ENCODE assay signal across 23 cellular contexts in the genomic region with DNA sequence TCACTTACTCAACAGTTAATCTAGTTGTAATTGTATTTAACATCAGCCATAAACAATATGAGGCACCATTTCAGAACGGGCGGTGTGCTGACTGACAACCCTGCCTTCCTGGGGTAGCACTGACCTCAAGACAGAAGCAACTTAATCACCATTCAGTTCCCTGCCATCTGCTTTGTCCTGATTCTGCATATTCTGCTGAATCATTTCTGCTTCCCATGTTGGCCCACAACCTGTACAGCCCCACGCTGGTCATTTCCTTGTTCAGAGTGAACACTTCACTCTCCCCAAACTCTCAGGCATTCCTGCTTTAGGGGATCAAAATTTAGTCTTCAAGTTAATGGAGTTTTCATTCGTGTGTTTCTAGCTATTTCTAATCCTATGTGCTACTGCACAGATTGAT.
DNase-seq lines count a peak whose midpoint lies in the region; ATAC-seq and TF ChIP-seq lines count a peak whose summit lies in the region.
"Had no signal": no experiment of that assay in that cellular context is flagged by ENCODE, and none has a peak within 500 bp of the region (broad histone marks: within the 10 kb centered on the region; RNA-seq: fewer than 3 reads in every experiment).

No MANE protein-coding gene starts in this region.

- 0 out of 2 replicates have a peak overlapping the region, but pooled peaks have one; percentile 5 for H2AFZ ChIP-seq in GM23248

- 0 out of 2 replicates have a peak, but pooled peaks cover 5% of the 10 kb centered on the region for H3F3A ChIP-seq in GM23248 (ENCODE audit: insufficient read depth)

- H4K20me1 ChIP-seq in GM23248 (ENCODE audit: insufficient read depth) = no peaks in the 10 kb centered on the region

- H3K36me3 ChIP-seq in GM23248 (ENCODE audit: low read depth) = no peaks in the 10 kb centered on the region
- H3K36me3 ChIP-seq: pancreas, upper lobe of left lung had no signal

- H3K27ac ChIP-seq in GM23248 = peak overlapping the region; percentile 32
- H3K27ac ChIP-seq: pancreas, upper lobe of left lung had no signal

- no peaks in the 10 kb centered on the region for H3K9me2 ChIP-seq in GM23248 (ENCODE audit: insufficient read depth)

- no peaks in the 10 kb centered on the region for H3K9me3 Mint-ChIP-seq in stimulated activated effector memory CD8-positive, alpha-beta T cell treated with anti-CD3 and anti-CD28 coated beads, Interleukin-12 subunit alpha, Interleukin-12 subunit beta, amount 100 ng/mL, for 72 hours
- H3K9me3 Mint-ChIP-seq: activated CD4-positive, alpha-beta T cell treated with anti-CD3 and anti-CD28 coated beads, Interleukin-2, amount 10 ng/mL, durations not matched to agents 24 days and 14 days; activated T-cell treated with anti-CD3 and anti-CD28 coated beads, Interleukin-2, amount 50 U/mL, for 4 hours; HFFc6; neural crest cell had no signal

- TF ChIP-seq CTCF in fibroblast of mammary gland (conservative IDR thresholded peaks at IDR 0.05; ENCODE audit: control insufficient read depth, insufficient read depth, low read depth, low read length) = no peak

- peak; percentile 23 for DNase-seq in GM23248
- DNase-seq in UCSD-AML1 (lab: John Stamatoyannopoulos, UW; ENCODE audit: unreplicated experiment) = peak; percentile 36
- peak; percentile 16 for DNase-seq in fibroblast of mammary gland (ENCODE audit: low read depth)
- no peak for DNase-seq in stimulated activated effector memory CD8-positive, alpha-beta T cell treated with anti-CD3 and anti-CD28 coated beads, Interleukin-12 subunit alpha, Interleukin-12 subunit beta, amount 100 ng/mL, for 72 hours (ENCODE audit: low spot score in 2 of 2)
- DNase-seq in SHP77 treated with DMSO at 0.1 percent for 48 hours (lab: John Stamatoyannopoulos, UW) = no peak
- no peak for DNase-seq in NCI-H526 treated with DMSO at 0.1 percent for 48 hours (lab: John Stamatoyannopoulos, UW)
- DNase-seq: activated CD4-positive, alpha-beta T cell treated with anti-CD3 and anti-CD28 coated beads, Interleukin-2, amount 10 ng/mL, durations not matched to agents 24 days and 14 days; activated T-cell treated with anti-CD3 and anti-CD28 coated beads, Interleukin-2, amount 50 U/mL, for 4 hours; head of caudate nucleus; HFFc6; kidney; NCI-H1417 treated with DMSO at 0.1 percent for 48 hours; NCI-H345; NCI-H774; pancreas; stimulated activated CD4-positive, alpha-beta T cell treated with anti-CD3 and anti-CD28 coated beads, Interleukin-2, amount 100 ng/mL, for 24 hours; T-helper 2 cell; upper lobe of left lung had no signal

- no peaks in the 10 kb centered on the region for H3K9me3 ChIP-seq in GM23248 (ENCODE audit: low read depth)
- H3K9me3 ChIP-seq: pancreas, upper lobe of left lung had no signal

- H3K9ac ChIP-seq in GM23248 = no peak overlapping the region

- WGBS in GM23248 (ENCODE audit: low coverage in 1 of 2, low lambda C conversion rate in 2 of 2, missing lambda C conversion rate in 2 of 2), 2 experiments = 64% methylated on average over 4 of the region's 4 CpGs

- peak; percentile 16 for ATAC-seq in stimulated activated effector memory CD8-positive, alpha-beta T cell treated with anti-CD3 and anti-CD28 coated beads, Interleukin-12 subunit alpha, Interleukin-12 subunit beta, amount 100 ng/mL, for 72 hours
- ATAC-seq in GM18861 (IDR thresholded peaks at IDR 0.05; ENCODE audit: unreplicated experiment) = no peak
- ATAC-seq: activated T-cell treated with anti-CD3 and anti-CD28 coated beads, Interleukin-2, amount 50 U/mL, for 4 hours; SK-N-SH treated with all-trans-retinoic acid at 6 μM for 48 hours had no signal

- H3K27ac Mint-ChIP-seq in stimulated activated effector memory CD8-positive, alpha-beta T cell treated with anti-CD3 and anti-CD28 coated beads, Interleukin-12 subunit alpha, Interleukin-12 subunit beta, amount 100 ng/mL, for 72 hours = no peak overlapping the region
- H3K27ac Mint-ChIP-seq: activated CD4-positive, alpha-beta T cell treated with anti-CD3 and anti-CD28 coated beads, Interleukin-2, amount 10 ng/mL, durations not matched to agents 24 days and 14 days; HFFc6 had no signal

- H3K4me2 ChIP-seq in GM23248 (ENCODE audit: unreplicated experiment) = no peak overlapping the region
- H3K4me2 ChIP-seq: smooth muscle cell had no signal

- H3K4me1 ChIP-seq in GM23248 (ENCODE audit: insufficient read depth) = peaks cover 15% of the 10 kb centered on the region
- H3K4me1 ChIP-seq: pancreas, upper lobe of left lung had no signal

- in situ Hi-C loops in GM23248 (cut with MboI) = no loop called here

- H3K27me3 ChIP-seq in GM23248 (replicated peaks; ENCODE audit: insufficient read depth) = peaks cover 4% of the 10 kb centered on the region; the same call in 1 of the 2 replicates
- H3K27me3 ChIP-seq: pancreas, upper lobe of left lung had no signal

- H3K4me3 ChIP-seq in GM23248 = no peak overlapping the region
- H3K4me3 ChIP-seq in fibroblast of mammary gland (ENCODE audit: control insufficient read depth, low read depth, low read length) = no peak overlapping the region
- H3K4me3 ChIP-seq: lung, pancreas, smooth muscle cell, upper lobe of left lung had no signal

- no peaks in the 10 kb centered on the region for H3K36me3 Mint-ChIP-seq in stimulated activated effector memory CD8-positive, alpha-beta T cell treated with anti-CD3 and anti-CD28 coated beads, Interleukin-12 subunit alpha, Interleukin-12 subunit beta, amount 100 ng/mL, for 72 hours

- no peaks in the 10 kb centered on the region for H3K4me1 Mint-ChIP-seq in stimulated activated effector memory CD8-positive, alpha-beta T cell treated with anti-CD3 and anti-CD28 coated beads, Interleukin-12 subunit alpha, Interleukin-12 subunit beta, amount 100 ng/mL, for 72 hours
- H3K4me1 Mint-ChIP-seq: activated CD4-positive, alpha-beta T cell treated with anti-CD3 and anti-CD28 coated beads, Interleukin-2, amount 10 ng/mL, durations not matched to agents 24 days and 14 days; neural crest cell had no signal

- no peaks in the 10 kb centered on the region for H3K79me2 ChIP-seq in GM23248 (ENCODE audit: insufficient read depth)

- H3K4me3 Mint-ChIP-seq in stimulated activated effector memory CD8-positive, alpha-beta T cell treated with anti-CD3 and anti-CD28 coated beads, Interleukin-12 subunit alpha, Interleukin-12 subunit beta, amount 100 ng/mL, for 72 hours = no peak overlapping the region
- H3K4me3 Mint-ChIP-seq: activated CD4-positive, alpha-beta T cell treated with anti-CD3 and anti-CD28 coated beads, Interleukin-2, amount 10 ng/mL, durations not matched to agents 24 days and 14 days; activated T-cell treated with anti-CD3 and anti-CD28 coated beads, Interleukin-2, amount 50 U/mL, for 4 hours; HFFc6; neural crest cell had no signal

Comparison
In these comparisons a context has a peak if more than half of its experiments do, and no peak if none do; other contexts are left out.
1. DNase-seq: peak in GM23248 (single experiment), UCSD-AML1 (single experiment) and fibroblast of mammary gland (single experiment); none in stimulated activated effector memory CD8-positive, alpha-beta T cell treated with anti-CD3 and anti-CD28 coated beads, Interleukin-12 subunit alpha, Interleukin-12 subunit beta, amount 100 ng/mL, for 72 hours (0 of 2), SHP77 treated with DMSO at 0.1 percent for 48 hours (single experiment) and NCI-H526 treated with DMSO at 0.1 percent for 48 hours (single experiment).